In the genomic region with DNA sequence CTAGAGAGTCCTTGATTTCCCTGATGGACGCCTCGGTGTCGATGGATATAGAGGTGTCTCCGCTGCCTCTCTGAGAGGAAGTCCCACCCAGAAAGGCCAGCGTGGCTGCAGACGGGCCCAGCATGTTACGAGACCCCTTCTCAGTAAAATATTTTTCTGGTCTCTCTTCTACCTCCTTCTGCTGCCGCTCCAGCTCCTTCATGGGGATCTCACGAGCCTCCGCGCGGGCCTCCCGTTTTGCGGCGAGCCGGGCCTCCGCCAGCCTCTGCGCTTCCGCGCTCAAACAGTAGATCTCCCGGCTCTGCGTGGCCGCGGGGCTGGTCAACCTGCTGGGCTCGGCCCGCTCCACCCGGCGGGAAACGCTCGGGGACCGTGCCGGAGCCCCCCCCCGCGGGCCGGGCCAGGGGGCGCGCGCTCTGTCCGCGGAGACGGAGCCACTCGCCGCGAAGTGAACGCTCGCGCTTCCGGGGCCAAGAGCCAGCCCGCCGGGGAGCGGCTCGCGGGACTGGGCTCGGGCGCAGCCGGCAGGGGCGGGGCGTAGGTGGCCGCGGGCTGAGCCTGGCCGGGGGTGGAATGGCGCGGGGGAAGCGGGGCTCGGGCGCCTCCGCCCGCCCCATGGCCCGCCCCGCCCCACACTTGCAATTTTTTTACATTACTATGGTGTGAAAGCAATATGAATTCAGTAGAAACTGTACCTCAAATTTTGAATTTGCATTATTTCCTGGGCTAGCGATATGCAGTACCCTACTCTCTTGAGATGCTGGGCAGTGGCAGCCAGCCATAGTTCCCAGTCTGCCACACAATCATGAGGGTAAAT, we compare ENCODE assay signal across 8 cellular contexts. TPM values are rescaled to one million over a fixed set of nuclear protein-coding genes. Genes with fewer than 3 reads are reported as not detected.
A peak's percentile ranks its signal among the peaks of the same experiment; 100 is the strongest.
DNase-seq lines count a peak whose midpoint lies in the region; ATAC-seq and TF ChIP-seq lines count a peak whose summit lies in the region.

No MANE protein-coding gene starts in this region.

- POLR2A ChIA-PET in activated CD4-positive, alpha-beta memory T cell treated with anti-CD3 and anti-CD28 coated beads, Interleukin-2, amount 10 ng/mL, durations not matched to agents 7 days and 5 days (lab: Charles Lee) = interaction anchor here (1.0 to 2.4 kb wide), 3 partner anchors 31 to 190 kb away, joined by 3 to 12 read pairs (median 3); partner anchors contain the start of genes PIK3CA and ZMAT3

- H3K36me3 Mint-ChIP-seq in activated CD4-positive, alpha-beta memory T cell treated with anti-CD3 and anti-CD28 coated beads, Interleukin-2, amount 10 ng/mL, durations not matched to agents 7 days and 5 days (ENCODE audit: low read depth) = no peaks in the 10 kb centered on the region

- peaks cover 24% of the 10 kb centered on the region for H3K4me1 Mint-ChIP-seq in activated CD4-positive, alpha-beta memory T cell treated with anti-CD3 and anti-CD28 coated beads, Interleukin-2, amount 10 ng/mL, durations not matched to agents 7 days and 5 days

- H3K27me3 Mint-ChIP-seq in activated CD4-positive, alpha-beta memory T cell treated with anti-CD3 and anti-CD28 coated beads, Interleukin-2, amount 10 ng/mL, durations not matched to agents 7 days and 5 days = peaks cover 14% of the 10 kb centered on the region

- peak; percentile 70 for TF ChIP-seq POLR2A in GM18505 (IDR thresholded peaks at IDR 0.05; ENCODE audit: borderline replicate concordance, extremely low read depth, insufficient read depth, insufficient read length)

- peak; percentile 94 for DNase-seq in 8988T
- peak; percentile 82 for DNase-seq in NCI-H2196 (lab: John Stamatoyannopoulos, UW; ENCODE audit: unreplicated experiment)
- DNase-seq in activated CD4-positive, alpha-beta memory T cell treated with anti-CD3 and anti-CD28 coated beads, Interleukin-2, amount 10 ng/mL, durations not matched to agents 7 days and 5 days = peak; percentile 74
- DNase-seq in effector CD4-positive, alpha-beta T cell = peak; percentile 52
- peak; percentile 71 for DNase-seq in medulla oblongata (ENCODE audit: extremely low spot score)
- peak; percentile 32 for DNase-seq in stimulated activated CD8-positive, alpha-beta memory T cell treated with anti-CD3 and anti-CD28 coated beads, Interleukin-12 subunit alpha, Interleukin-12 subunit beta, amount 100 ng/mL, for 1 hour (ENCODE audit: low read depth)

- H3K4me3 Mint-ChIP-seq in activated CD4-positive, alpha-beta memory T cell treated with anti-CD3 and anti-CD28 coated beads, Interleukin-2, amount 10 ng/mL, durations not matched to agents 7 days and 5 days = peak overlapping the region; percentile 75

- CTCF ChIA-PET in activated CD4-positive, alpha-beta memory T cell treated with anti-CD3 and anti-CD28 coated beads, Interleukin-2, amount 10 ng/mL, durations not matched to agents 7 days and 5 days (lab: Charles Lee) = interaction anchor here (0.9 kb wide), 1 partner anchor 60 kb away, joined by 3 read pairs; no protein-coding TSS in a partner anchor

- no peaks in the 10 kb centered on the region for H3K9me3 Mint-ChIP-seq in activated CD4-positive, alpha-beta memory T cell treated with anti-CD3 and anti-CD28 coated beads, Interleukin-2, amount 10 ng/mL, durations not matched to agents 7 days and 5 days

- H3K27ac Mint-ChIP-seq in activated CD4-positive, alpha-beta memory T cell treated with anti-CD3 and anti-CD28 coated beads, Interleukin-2, amount 10 ng/mL, durations not matched to agents 7 days and 5 days = no peak overlapping the region

- ATAC-seq in GM18505 (IDR thresholded peaks at IDR 0.05; ENCODE audit: unreplicated experiment) (peak; percentile 89), HG02943 (IDR thresholded peaks at IDR 0.05; ENCODE audit: low read depth, unreplicated experiment) (peak; percentile 88)

RNA-seq across cellular contexts. Expression of gene KCNMB3, which starts 10.2 kb away (rescaled TPM):
- 1 to 10 TPM in 1 of 2 experiments, under 1 TPM in 1; 0.60 to 1.3 TPM for total RNA-seq in activated CD4-positive, alpha-beta memory T cell treated with anti-CD3 and anti-CD28 coated beads, Interleukin-2, amount 10 ng/mL, durations not matched to agents 7 days and 5 days

Comparison
In these comparisons a context has a peak if more than half of its experiments do, and no peak if none do; other contexts are left out.
1. Peak in every context shown above with its lines: DNase-seq and ATAC-seq.
2. DNase-seq: peak in every context shown above with its lines; median percentile 94 in 8988T; 82 in NCI-H2196; 74 in activated CD4-positive, alpha-beta memory T cell treated with anti-CD3 and anti-CD28 coated beads, Interleukin-2, amount 10 ng/mL, durations not matched to agents 7 days and 5 days; 71 in medulla oblongata; 52 in effector CD4-positive, alpha-beta T cell; 32 in stimulated activated CD8-positive, alpha-beta memory T cell treated with anti-CD3 and anti-CD28 coated beads, Interleukin-12 subunit alpha, Interleukin-12 subunit beta, amount 100 ng/mL, for 1 hour.